Comparison of ENCODE assay signal across 18 cellular contexts in the genomic region with DNA sequence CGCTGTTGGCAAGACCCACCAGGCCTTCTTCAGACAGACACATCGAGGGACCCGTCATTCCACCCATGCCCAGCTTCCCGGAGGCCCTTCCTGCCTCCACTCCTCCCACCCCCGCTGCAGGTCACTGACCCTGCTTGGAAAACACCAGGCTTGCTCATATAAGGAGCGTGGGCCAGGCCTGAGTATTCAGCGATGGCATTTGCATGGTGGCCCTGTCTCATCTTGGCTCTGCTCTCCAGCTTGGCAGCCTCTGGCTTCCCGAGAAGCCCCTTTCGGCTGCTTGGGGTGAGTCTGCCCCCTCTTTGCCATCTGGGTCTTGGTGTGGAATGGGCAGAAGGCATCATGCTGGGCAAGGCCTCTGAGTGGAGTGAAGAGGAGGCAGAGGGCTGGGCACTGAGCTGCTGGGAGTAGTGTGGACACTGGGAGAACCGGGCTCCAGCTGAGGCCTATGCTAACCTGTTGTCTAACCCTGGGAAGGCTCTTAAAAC. TPM values are rescaled to one million over a fixed set of nuclear protein-coding genes. Genes with fewer than 3 reads are reported as not detected.
DNase-seq lines count a peak whose midpoint lies in the region; ATAC-seq, FAIRE-seq and TF ChIP-seq lines count a peak whose summit lies in the region.
"Had no signal": no experiment of that assay in that cellular context is flagged by ENCODE, and none has a peak within 500 bp of the region (broad histone marks: within the 10 kb centered on the region; RNA-seq: fewer than 3 reads in every experiment).

A gene with protein sequence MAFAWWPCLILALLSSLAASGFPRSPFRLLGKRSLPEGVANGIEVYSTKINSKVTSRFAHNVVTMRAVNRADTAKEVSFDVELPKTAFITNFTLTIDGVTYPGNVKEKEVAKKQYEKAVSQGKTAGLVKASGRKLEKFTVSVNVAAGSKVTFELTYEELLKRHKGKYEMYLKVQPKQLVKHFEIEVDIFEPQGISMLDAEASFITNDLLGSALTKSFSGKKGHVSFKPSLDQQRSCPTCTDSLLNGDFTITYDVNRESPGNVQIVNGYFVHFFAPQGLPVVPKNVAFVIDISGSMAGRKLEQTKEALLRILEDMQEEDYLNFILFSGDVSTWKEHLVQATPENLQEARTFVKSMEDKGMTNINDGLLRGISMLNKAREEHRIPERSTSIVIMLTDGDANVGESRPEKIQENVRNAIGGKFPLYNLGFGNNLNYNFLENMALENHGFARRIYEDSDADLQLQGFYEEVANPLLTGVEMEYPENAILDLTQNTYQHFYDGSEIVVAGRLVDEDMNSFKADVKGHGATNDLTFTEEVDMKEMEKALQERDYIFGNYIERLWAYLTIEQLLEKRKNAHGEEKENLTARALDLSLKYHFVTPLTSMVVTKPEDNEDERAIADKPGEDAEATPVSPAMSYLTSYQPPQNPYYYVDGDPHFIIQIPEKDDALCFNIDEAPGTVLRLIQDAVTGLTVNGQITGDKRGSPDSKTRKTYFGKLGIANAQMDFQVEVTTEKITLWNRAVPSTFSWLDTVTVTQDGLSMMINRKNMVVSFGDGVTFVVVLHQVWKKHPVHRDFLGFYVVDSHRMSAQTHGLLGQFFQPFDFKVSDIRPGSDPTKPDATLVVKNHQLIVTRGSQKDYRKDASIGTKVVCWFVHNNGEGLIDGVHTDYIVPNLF (plus strand): TSS at position 185 of the 488 bp plus-strand sequence. CDS start 8 bp downstream, at position 193.

- peaks cover 16% of the 10 kb centered on the region; the same call in 1 of the 2 replicates for H3K4me1 Mint-ChIP-seq in HFFc6 (ENCODE audit: low read depth)
- peaks cover 8% of the 10 kb centered on the region for H3K4me1 Mint-ChIP-seq in stimulated activated effector memory CD8-positive, alpha-beta T cell treated with anti-CD3 and anti-CD28 coated beads, Interleukin-12 subunit alpha, Interleukin-12 subunit beta, amount 100 ng/mL, for 72 hours
- H3K4me1 Mint-ChIP-seq: CD4-positive, CD25-positive, alpha-beta regulatory T cell had no signal

- peaks cover 2 to 83% (median 40%) of the 10 kb centered on the region in 4 donors for H3K4me1 ChIP-seq in right lobe of liver
- H3K4me1 ChIP-seq: HAP-1 had no signal

- H3K27me3 ChIP-seq in right lobe of liver: no peaks in the 10 kb centered on the region

- H3K9me3 Mint-ChIP-seq in HFFc6: no peaks in the 10 kb centered on the region
- H3K9me3 Mint-ChIP-seq in stimulated activated effector memory CD8-positive, alpha-beta T cell treated with anti-CD3 and anti-CD28 coated beads, Interleukin-12 subunit alpha, Interleukin-12 subunit beta, amount 100 ng/mL, for 72 hours: no peaks in the 10 kb centered on the region
- H3K9me3 Mint-ChIP-seq: CD4-positive, CD25-positive, alpha-beta regulatory T cell had no signal

- peak; percentile 94 for TF ChIP-seq POLR2A in right lobe of liver (IDR thresholded peaks at IDR 0.05)

- intact Hi-C loops in right lobe of liver (cut with DNase I) (no loop called here), sciatic nerve (cut with DNase I) (no loop called here)

- peaks cover 19% of the 10 kb centered on the region for H3K27me3 Mint-ChIP-seq in HFFc6 (ENCODE audit: insufficient read depth)
- H3K27me3 Mint-ChIP-seq: CD4-positive, CD25-positive, alpha-beta regulatory T cell had no signal

- ATAC-seq in right lobe of liver (peak; percentile 65 to 80 (median 75)), sciatic nerve (peak; percentile 42)
- no peak for ATAC-seq in stimulated activated effector memory CD8-positive, alpha-beta T cell treated with anti-CD3 and anti-CD28 coated beads, Interleukin-12 subunit alpha, Interleukin-12 subunit beta, amount 100 ng/mL, for 72 hours
- ATAC-seq: K562 had no signal

- H3K9me3 ChIP-seq in right lobe of liver: no peaks in the 10 kb centered on the region
- H3K9me3 ChIP-seq: HAP-1 had no signal

- DNase-seq in HFFc6 (no peak), coronary artery (ENCODE audit: low spot score) (peak; percentile 85), right lobe of liver (peak; percentile 89 to 93 (median 90)), sciatic nerve (ENCODE audit: low spot score) (no peak), D721Med (ENCODE audit: insufficient read length, low spot score) (no peak), foreskin fibroblast (no peak), hypothalamus (lab: John Stamatoyannopoulos, UW) (no peak)
- DNase-seq in stimulated activated effector memory CD8-positive, alpha-beta T cell treated with anti-CD3 and anti-CD28 coated beads, Interleukin-12 subunit alpha, Interleukin-12 subunit beta, amount 100 ng/mL, for 72 hours (ENCODE audit: low spot score in 2 of 2): no peak
- DNase-seq: AML-193; Calu3; CD4-positive, CD25-positive, alpha-beta regulatory T cell; NCI-H187 treated with DMSO at 0.1 percent for 48 hours; NCI-H69; NK-92 treated with Interleukin-12 subunit alpha and Interleukin-12 subunit beta, amount 100 ng/mL, for 24 hours; OCI-M1 had no signal

- H3K27ac ChIP-seq in coronary artery: peak within 1 kb of the TSS; percentile 55 to 88
- peak within 1 kb of the TSS; percentile 75 to 90 (median 89) for H3K27ac ChIP-seq in right lobe of liver
- H3K27ac ChIP-seq: RWPE1 had no signal

- no peak within 1 kb of the TSS for H3K4me3 Mint-ChIP-seq in HFFc6
- no peak within 1 kb of the TSS for H3K4me3 Mint-ChIP-seq in stimulated activated effector memory CD8-positive, alpha-beta T cell treated with anti-CD3 and anti-CD28 coated beads, Interleukin-12 subunit alpha, Interleukin-12 subunit beta, amount 100 ng/mL, for 72 hours
- H3K4me3 Mint-ChIP-seq: CD4-positive, CD25-positive, alpha-beta regulatory T cell had no signal

- TF ChIP-seq CTCF in HFFc6 (IDR thresholded peaks at IDR 0.05) (no peak), coronary artery (IDR thresholded peaks at IDR 0.05) (no peak), right lobe of liver (IDR thresholded peaks at IDR 0.05) (no peak), D721Med (IDR thresholded peaks at IDR 0.05; ENCODE audit: insufficient read depth, missing control alignments) (no peak), foreskin fibroblast (IDR thresholded peaks at IDR 0.05; ENCODE audit: low read depth, low read length) (no peak)

- no peaks in the 10 kb centered on the region for H3K36me3 Mint-ChIP-seq in HFFc6 (ENCODE audit: low read depth)
- H3K36me3 Mint-ChIP-seq in stimulated activated effector memory CD8-positive, alpha-beta T cell treated with anti-CD3 and anti-CD28 coated beads, Interleukin-12 subunit alpha, Interleukin-12 subunit beta, amount 100 ng/mL, for 72 hours: no peaks in the 10 kb centered on the region
- H3K36me3 Mint-ChIP-seq: CD4-positive, CD25-positive, alpha-beta regulatory T cell had no signal

- peaks cover 0 to 56% (median 19%) of the 10 kb centered on the region in 4 donors for H3K36me3 ChIP-seq in right lobe of liver
- H3K36me3 ChIP-seq: HAP-1 had no signal

- H3K27ac Mint-ChIP-seq in HFFc6: peak within 1 kb of the TSS; percentile 51; the same call in 1 of the 2 replicates
- H3K27ac Mint-ChIP-seq in stimulated activated effector memory CD8-positive, alpha-beta T cell treated with anti-CD3 and anti-CD28 coated beads, Interleukin-12 subunit alpha, Interleukin-12 subunit beta, amount 100 ng/mL, for 72 hours: no peak within 1 kb of the TSS
- H3K27ac Mint-ChIP-seq: CD4-positive, CD25-positive, alpha-beta regulatory T cell had no signal

- 44% methylated on average over 4 of the region's 10 CpGs for WGBS in right lobe of liver (ENCODE audit: insufficient coverage, low coverage, low lambda C conversion rate, missing lambda C conversion rate)

- FAIRE-seq in D721Med (lab: Jason Lieb, UNC): no peak
- FAIRE-seq: K562 had no signal

- peak within 1 kb of the TSS; percentile 3 for H3K4me3 ChIP-seq in coronary artery
- H3K4me3 ChIP-seq in right lobe of liver: peak within 1 kb of the TSS; percentile 48 to 75 (median 70)
- H3K4me3 ChIP-seq in foreskin fibroblast (ENCODE audit: low read depth in 1 of 2, low read length in 2 of 2): no peak within 1 kb of the TSS
- H3K4me3 ChIP-seq: HAP-1, K562 had no signal

RNA-seq across cellular contexts. Expression of the gene that starts here (rescaled TPM):
- 1 to 10 TPM in 1 of 6 experiments, under 1 TPM in 5; 0.59 to 1.3 (median 0.70) TPM for total RNA-seq in HFFc6 (2021; fragmentation: NEBNext Ultra II Directional; extraction: Animal tissue kit (Norgen Biotek cat#: 25700))
- total RNA-seq in right lobe of liver (1,000 to 10,000 TPM in 3 of 6 experiments, 100 to 1,000 TPM in 3; 742 to 1,822 (median 982) TPM), sciatic nerve (22.0 TPM)
- total RNA-seq: Calu3; CD4-positive, CD25-positive, alpha-beta regulatory T cell had no signal

Comparison
In these comparisons a context has a peak if more than half of its experiments do, and no peak if none do; other contexts are left out.
1. RNA of the gene that starts here (total RNA-seq): 742 to 1,822 TPM in right lobe of liver; 22.0 TPM in sciatic nerve (single experiment) and 0.59 to 1.3 TPM in HFFc6; every median in the first group is over 10 times any median in the second.
2. DNase-seq: peak in coronary artery (single experiment) and right lobe of liver (3 of 3); none in HFFc6 (single experiment), sciatic nerve (single experiment), D721Med (single experiment), foreskin fibroblast (0 of 2), stimulated activated effector memory CD8-positive, alpha-beta T cell treated with anti-CD3 and anti-CD28 coated beads, Interleukin-12 subunit alpha, Interleukin-12 subunit beta, amount 100 ng/mL, for 72 hours (0 of 2) and hypothalamus (0 of 51).
3. H3K4me3 ChIP-seq: peak in coronary artery (single experiment) and right lobe of liver (3 of 3); none in foreskin fibroblast (0 of 2).